ENCODE assay signal across 11 cellular contexts in the genomic region with DNA sequence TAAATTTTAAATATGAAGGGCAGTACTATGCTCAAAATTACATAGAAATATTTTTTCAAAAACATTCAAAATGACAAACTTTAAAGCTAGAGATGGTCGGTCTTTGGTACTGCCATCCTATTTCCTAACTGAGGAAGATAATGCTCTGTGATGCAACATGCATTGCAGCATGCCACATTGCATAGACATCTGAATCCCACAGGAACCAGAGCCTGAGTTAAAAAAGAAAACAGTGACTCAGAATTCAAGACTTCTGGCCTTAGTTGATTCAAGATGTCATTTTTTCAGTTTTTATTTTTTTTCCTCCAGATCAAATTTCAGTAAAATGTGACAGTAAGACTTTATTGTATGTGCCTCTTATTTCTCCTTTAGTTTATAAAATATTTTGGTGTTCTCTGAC. TPM values are rescaled to one million over a fixed set of nuclear protein-coding genes. Genes with fewer than 3 reads are reported as not detected.
A peak's percentile ranks its signal among the peaks of the same experiment; 100 is the strongest.
DNase-seq lines count a peak whose midpoint lies in the region; ATAC-seq, FAIRE-seq and TF ChIP-seq lines count a peak whose summit lies in the region.
"Had no signal": no experiment of that assay in that cellular context is flagged by ENCODE, and none has a peak within 500 bp of the region (broad histone marks: within the 10 kb centered on the region; RNA-seq: fewer than 3 reads in every experiment).

No MANE protein-coding gene starts in this region.

- H3K36me3 ChIP-seq in psoas muscle (ENCODE audit: insufficient read depth in 1 of 2, low read depth in 1 of 2): no peaks in the 10 kb centered on the region
- H3K36me3 ChIP-seq in esophagus muscularis mucosa: no peaks in the 10 kb centered on the region
- H3K36me3 ChIP-seq: neutrophil had no signal

- DNase-seq in GM19239 (ENCODE audit: insufficient read length, low spot score): no peak
- DNase-seq in NOMO-1 treated with DMSO at 0.1 percent for 48 hours (lab: John Stamatoyannopoulos, UW; ENCODE audit: unreplicated experiment): peak; percentile 73
- peak; percentile 58 for DNase-seq in epidermal melanocyte (ENCODE audit: insufficient read length, low spot score)
- peak in 1 of 2 donors; percentile 37 for DNase-seq in psoas muscle
- DNase-seq in esophagus muscularis mucosa (ENCODE audit: extremely low spot score): no peak
- no peak for DNase-seq in NCI-H2227 treated with DMSO at 0.1 percent for 48 hours (lab: John Stamatoyannopoulos, UW)
- no peak for DNase-seq in NCI-H1436 treated with DMSO at 0.1 percent for 48 hours (lab: John Stamatoyannopoulos, UW)
- DNase-seq: activated CD4-positive, alpha-beta T cell treated with anti-CD3 and anti-CD28 coated beads, Interleukin-2, amount 10 ng/mL, durations not matched to agents 7 days and 5 days had no signal

- H3K9me3 ChIP-seq in psoas muscle (no peaks in the 10 kb centered on the region), esophagus muscularis mucosa (no peaks in the 10 kb centered on the region)
- H3K9me3 ChIP-seq: neutrophil had no signal

- intact Hi-C loops in psoas muscle (cut with DNase I) (no loop called here), esophagus muscularis mucosa (cut with DNase I) (no loop called here)

- TF ChIP-seq POLR2A in esophagus muscularis mucosa (IDR thresholded peaks at IDR 0.05; ENCODE audit: low read depth): no peak

- peak; percentile 31 for FAIRE-seq in GM19239 (lab: Jason Lieb, UNC)

- TF ChIP-seq CTCF in psoas muscle (IDR thresholded peaks at IDR 0.05): no peak
- TF ChIP-seq CTCF in esophagus muscularis mucosa (IDR thresholded peaks at IDR 0.05): no peak

- H3K4me1 ChIP-seq in psoas muscle: peaks cover 38% of the 10 kb centered on the region
- H3K4me1 ChIP-seq in esophagus muscularis mucosa: no peaks in the 10 kb centered on the region

- WGBS in psoas muscle, 3 donors: 20 to 55% (median 38%) methylated on average over 1 of the region's 1 CpG
- WGBS in esophagus muscularis mucosa: 72% methylated on average over 1 of the region's 1 CpG

- H3K27ac ChIP-seq in psoas muscle: peak overlapping the region; percentile 1
- no peak overlapping the region for H3K27ac ChIP-seq in esophagus muscularis mucosa (replicated peaks in 1 of 4)
- H3K27ac ChIP-seq: KMS-11, neutrophil had no signal

- ATAC-seq in psoas muscle (peak; percentile 88 to 98 (median 95)), HG02610 (IDR thresholded peaks at IDR 0.05; ENCODE audit: unreplicated experiment) (no peak)

- H3K4me3 ChIP-seq in psoas muscle (no peak overlapping the region), esophagus muscularis mucosa (no peak overlapping the region)

- TF ChIP-seq EP300 in esophagus muscularis mucosa (IDR thresholded peaks at IDR 0.05): no peak

- H3K27me3 ChIP-seq in psoas muscle (ENCODE audit: insufficient read depth in 3 of 3, low read length in 2 of 3): no peaks in the 10 kb centered on the region
- H3K27me3 ChIP-seq in esophagus muscularis mucosa: no peaks in the 10 kb centered on the region
- H3K27me3 ChIP-seq: neutrophil had no signal

RNA-seq across cellular contexts. Expression of a gene that starts 33.1 kb away (rescaled TPM):
- 10 to 100 TPM in 3 of 4 donors, 1 to 10 TPM in 1; 9.6 to 83.0 (median 20.0) TPM for total RNA-seq in psoas muscle
- polyA plus RNA-seq in psoas muscle: 10 to 100 TPM in 2 of 3 donors, 1 to 10 TPM in 1; 1.4 to 13.7 (median 13.1) TPM
- under 1 TPM; under 0.01 to 0.34 (median 0.21) TPM for total RNA-seq in esophagus muscularis mucosa

Comparison
In these comparisons a context has a peak if more than half of its experiments do, and no peak if none do; other contexts are left out.
1. DNase-seq: peak in NOMO-1 treated with DMSO at 0.1 percent for 48 hours (single experiment) and epidermal melanocyte (single experiment); none in GM19239 (single experiment), esophagus muscularis mucosa (single experiment), NCI-H2227 treated with DMSO at 0.1 percent for 48 hours (single experiment) and NCI-H1436 treated with DMSO at 0.1 percent for 48 hours (single experiment).
2. RNA of a gene that starts 33.1 kb away (total RNA-seq): 9.6 to 83.0 TPM in psoas muscle; under 0.01 to 0.34 TPM in esophagus muscularis mucosa; every median in the first group is over 4 times any median in the second.